Comparison of ENCODE assay signal across 27 cellular contexts in the genomic region with DNA sequence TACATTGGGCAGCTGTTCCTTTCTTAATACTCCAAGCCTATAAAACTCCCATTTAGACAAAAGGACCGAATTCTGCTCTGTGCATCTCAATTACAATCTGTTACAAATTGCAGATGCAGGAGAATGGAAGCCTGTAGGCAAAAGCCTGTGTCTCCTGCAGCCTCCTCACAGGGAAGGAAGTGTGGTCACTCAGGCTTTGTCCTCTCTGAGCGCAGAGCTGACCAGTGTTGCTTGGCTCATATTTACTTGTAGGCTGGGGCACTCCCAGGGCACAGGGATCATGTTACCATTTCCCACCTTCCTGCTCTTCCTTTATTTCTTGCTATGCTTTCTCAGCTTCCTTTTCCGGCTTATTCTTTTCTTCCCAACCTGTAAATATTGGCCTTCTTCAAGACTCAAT. TPM values are rescaled to one million over a fixed set of nuclear protein-coding genes. Genes with fewer than 3 reads are reported as not detected.
DNase-seq lines count a peak whose midpoint lies in the region; ATAC-seq, FAIRE-seq and TF ChIP-seq lines count a peak whose summit lies in the region.
"Had no signal": no experiment of that assay in that cellular context is flagged by ENCODE, and none has a peak within 500 bp of the region (broad histone marks: within the 10 kb centered on the region; RNA-seq: fewer than 3 reads in every experiment).

No MANE protein-coding gene starts in this region.

- H4K8ac ChIP-seq in H1 (ENCODE audit: extremely low read depth, insufficient read depth, low read length): no peak overlapping the region

- no peak overlapping the region for H3K14ac ChIP-seq in H1 (ENCODE audit: insufficient read length)

- H3K18ac ChIP-seq in H1 (ENCODE audit: extremely low read depth, low read length): no peak overlapping the region

- H2BK120ac ChIP-seq in H1 (replicated peaks; ENCODE audit: low read depth, low read length): no peak overlapping the region

- no peak for TF ChIP-seq CTCF in H1 (IDR thresholded peaks at IDR 0.05; ENCODE audit: control extremely low read depth in 1 of 3, insufficient read depth in 1 of 3, low read depth in 1 of 3, low read length in 3 of 3)

- H3K27ac ChIP-seq in H1 (ENCODE audit: low read depth, low read length): no peak overlapping the region
- H3K27ac ChIP-seq: PC-9, right atrium auricular region had no signal

- H4K20me1 ChIP-seq in H1 (replicated peaks in 1 of 2; ENCODE audit: control insufficient read depth in 1 of 2, insufficient read depth in 2 of 2, low read length in 2 of 2): no peaks in the 10 kb centered on the region

- H3K56ac ChIP-seq in H1 (replicated peaks; ENCODE audit: insufficient read length, low read depth, low read length): no peak overlapping the region

- H2AK5ac ChIP-seq in H1 (ENCODE audit: low read depth, low read length): no peak overlapping the region

- H4K91ac ChIP-seq in H1 (replicated peaks; ENCODE audit: insufficient read length, low read length): no peak overlapping the region

- H3K9ac ChIP-seq in H1 (replicated peaks in 1 of 4; ENCODE audit: extremely low read depth in 1 of 4, low read depth in 3 of 4, low read length in 3 of 4): no peak overlapping the region

- H2BK12ac ChIP-seq in H1 (ENCODE audit: low read depth, low read length): no peak overlapping the region

- TF ChIP-seq RAD21 in H1 (IDR thresholded peaks at IDR 0.05 in 1 of 2, conservative IDR thresholded peaks at IDR 0.05 in 1 of 2; ENCODE audit: low read depth in 2 of 2, low read length in 2 of 2): no peak

- no peak overlapping the region for H2BK20ac ChIP-seq in H1 (ENCODE audit: low read length)

- CTCF ChIA-PET in H1 (lab: Charles Lee; ENCODE audit: partially characterized antibody): interaction anchor here (0.7 kb wide), 1 partner anchor 74 kb away, joined by 3 read pairs; no protein-coding TSS in a partner anchor

- peak overlapping the region in 1 of 2 experiments; percentile 33; a peak in 2 of 4 replicates for H3K4me2 ChIP-seq in H1 (ENCODE audit: insufficient read depth in 1 of 2, low read depth in 2 of 2, low read length in 2 of 2)
- H3K4me2 ChIP-seq: PC-9 had no signal

- no peak overlapping the region for H3K4me3 ChIP-seq in H1 (ENCODE audit: extremely low read depth in 1 of 4, insufficient read depth in 2 of 4, low read depth in 3 of 4, low read length in 4 of 4)
- H3K4me3 ChIP-seq: PC-9, right atrium auricular region had no signal

- POLR2A ChIA-PET in H1 (lab: Charles Lee; ENCODE audit: partially characterized antibody): no interaction called here

- no peak overlapping the region for H4K5ac ChIP-seq in H1 (ENCODE audit: insufficient read length, low read depth, low read length)

- no peak overlapping the region for H2BK15ac ChIP-seq in H1 (ENCODE audit: low read length)

- FAIRE-seq in H1 (lab: Jason Lieb, UNC): peak; percentile 45
- FAIRE-seq: TTC549 had no signal

- no peaks in the 10 kb centered on the region for H3K36me3 ChIP-seq in H1 (ENCODE audit: control insufficient read depth in 2 of 4, insufficient read depth in 4 of 4, low read length in 3 of 4)
- H3K36me3 ChIP-seq: right atrium auricular region had no signal

- no peak overlapping the region for H2BK5ac ChIP-seq in H1 (ENCODE audit: low read depth, low read length)

- no peaks in the 10 kb centered on the region for H3K9me3 ChIP-seq in H1 (ENCODE audit: insufficient read depth in 2 of 2, low read depth in 1 of 2, low read length in 1 of 2)
- H3K9me3 ChIP-seq: right atrium auricular region had no signal

- H3K23ac ChIP-seq in H1 (ENCODE audit: insufficient read length): no peak overlapping the region

- ATAC-seq in GM21528 (IDR thresholded peaks at IDR 0.05; ENCODE audit: low FRiP score, unreplicated experiment): no peak
- ATAC-seq: effector memory CD8-positive, alpha-beta T cell; left lobe of liver had no signal

- DNase-seq in Daoy (ENCODE audit: low read depth) (peak; percentile 4), LHCN-M2 (ENCODE audit: low read depth) (peak; percentile 4), H1 (ENCODE audit: low read depth in 1 of 2, low spot score in 2 of 2) (no peak), myocyte (ENCODE audit: low read depth) (peak; percentile 17), globus pallidus (ENCODE audit: low spot score) (no peak), NCI-H2081 treated with DMSO at 0.1 percent for 48 hours (lab: John Stamatoyannopoulos, UW) (no peak), SIG-M5 (lab: John Stamatoyannopoulos, UW) (no peak)
- DNase-seq: activated CD4-positive, alpha-beta T cell treated with anti-CD3 and anti-CD28 coated beads, Interleukin-2, amount 50 U/mL, for 1 hour; activated CD8-positive, alpha-beta memory T cell treated with anti-CD3 and anti-CD28 coated beads, Interleukin-2, amount 50 U/mL, for 48 hours; activated naive CD4-positive, alpha-beta T cell; aorta; CD4-positive, alpha-beta T cell; cerebellar nuclear complex; effector memory CD8-positive, alpha-beta T cell; HFFc6; Kasumi-1; NCI-H1105 treated with DMSO at 0.1 percent for 48 hours; NCI-H526 treated with DMSO at 0.1 percent for 48 hours; stimulated activated naive CD4-positive, alpha-beta T cell treated with Interleukin-2 at 50 U/mL for 16 hours; trophoblast cell had no signal

- no peaks in the 10 kb centered on the region for H3K27me3 ChIP-seq in H1 (replicated peaks in 1 of 4; ENCODE audit: control insufficient read depth in 3 of 4, extremely low read depth in 1 of 4, insufficient read depth in 3 of 4, low read length in 3 of 4)
- H3K27me3 ChIP-seq: right atrium auricular region had no signal

- 51% methylated on average over 3 of the region's 3 CpGs; no CpG with 5 or more reads in 1 of the 2 experiments for WGBS in H1 (ENCODE audit: extremely low coverage in 1 of 2, insufficient coverage in 1 of 2, insufficient read length in 1 of 2, insufficient replicate concordance in 2 of 2, low coverage in 1 of 2, low lambda C conversion rate in 2 of 2, missing lambda C conversion rate in 1 of 2), 2 experiments

- TF ChIP-seq POLR2A in H1 (IDR thresholded peaks at IDR 0.05; ENCODE audit: control extremely low read depth in 1 of 2, low read depth in 2 of 2, low read length in 2 of 2): no peak

- no peaks in the 10 kb centered on the region; a peak in 1 of 7 replicates for H3K4me1 ChIP-seq in H1 (replicated peaks in 1 of 4; ENCODE audit: control insufficient read depth in 3 of 4, insufficient read depth in 4 of 4, low read length in 3 of 4)
- H3K4me1 ChIP-seq: right atrium auricular region had no signal

- peak overlapping the region; percentile 53; the same call in 1 of the 2 replicates for H2AFZ ChIP-seq in H1 (ENCODE audit: low read length)
- H2AFZ ChIP-seq: PC-9 had no signal

- no peaks in the 10 kb centered on the region for H3K79me2 ChIP-seq in H1 (ENCODE audit: control insufficient read depth in 1 of 2, insufficient read depth in 2 of 2, low read length in 2 of 2)

- no peaks in the 10 kb centered on the region for H3K79me1 ChIP-seq in H1 (ENCODE audit: low read depth, low read length)

- H3K23me2 ChIP-seq in H1 (ENCODE audit: low read depth, low read length): no peaks in the 10 kb centered on the region

- no peak for TF ChIP-seq EP300 in H1 (IDR thresholded peaks at IDR 0.05; ENCODE audit: borderline replicate concordance in 1 of 2, low read depth in 2 of 2, low read length in 2 of 2)

- H3K4ac ChIP-seq in H1 (replicated peaks; ENCODE audit: insufficient read length, low read depth, low read length): no peak overlapping the region

TF ChIP-seq in H1, 55 proteins besides CTCF, POLR2A, EP300 and RAD21:
- TF ChIP-seq YY1 (IDR thresholded peaks at IDR 0.05; ENCODE audit: low read depth, low read length) (no peak), CBX5 (IDR thresholded peaks at IDR 0.05; ENCODE audit: low read depth, low read length) (no peak), ASH2L (IDR thresholded peaks at IDR 0.05; ENCODE audit: low read length) (no peak), EZH2 (IDR thresholded peaks at IDR 0.05; ENCODE audit: low read depth, low read length, severe bottlenecking) (no peak), SP2 (IDR thresholded peaks at IDR 0.05; ENCODE audit: low read length) (no peak)

RNA-seq across cellular contexts. Expression of a gene that starts 15.7 kb away (rescaled TPM):
- total RNA-seq in Daoy (2014; rRNA removed; shearing (Covaris generic)): not detected in 2 replicates
- not detected in 2 replicates for total RNA-seq in LHCN-M2 (2014; rRNA removed)
- not detected for polyA plus RNA-seq in LHCN-M2 (2012)
- not detected in 2 replicates for total RNA-seq in H1 (2021; fragmentation: NEBNext Ultra II Directional; extraction: Animal tissue kit (Norgen Biotek cat#: 25700))
- not detected in 2 replicates for polyA plus RNA-seq in H1 (2011; rRNA removed)
- polyA plus RNA-seq in H1 (2011; cell fraction: cytosol; rRNA removed): not detected
- not detected for polyA plus RNA-seq in H1 (2011; cell fraction: nucleus; rRNA removed)
- 0.19 to 0.25 TPM (median 0.24 TPM) in 4 replicates for polyA plus RNA-seq in H1 (2012, experiment 1 of 2)
- polyA plus RNA-seq in H1 (2012, experiment 2 of 2): not detected
- polyA plus RNA-seq in H1 (2013, experiment 1 of 2): not detected
- not detected for polyA plus RNA-seq in H1 (2013, experiment 2 of 2)
- polyA minus RNA-seq in H1 (2011; rRNA and poly(A)+ RNA removed): not detected in 2 replicates
- polyA minus RNA-seq in H1 (2011; cell fraction: cytosol; rRNA and poly(A)+ RNA removed): not detected
- polyA minus RNA-seq in H1 (2011; cell fraction: nucleus; rRNA and poly(A)+ RNA removed): not detected
- not detected in 2 replicates for total RNA-seq in myocyte
- polyA plus RNA-seq in myocyte (2012): not detected
- total RNA-seq: aorta; CD4-positive, alpha-beta T cell; G401; HFFc6; left lobe of liver; PC-9; right atrium auricular region had no signal
- polyA plus RNA-seq: AG04450, aorta had no signal

Comparison
In these comparisons a context has a peak if more than half of its experiments do, and no peak if none do; other contexts are left out.
1. DNase-seq: peak in Daoy (single experiment), LHCN-M2 (single experiment) and myocyte (single experiment); none in H1 (0 of 2), globus pallidus (single experiment), NCI-H2081 treated with DMSO at 0.1 percent for 48 hours (single experiment) and SIG-M5 (single experiment).